ENCODE assay signal across 8 cellular contexts in genomic region chr12:109946505-109946904, GRCh38. TPM values are rescaled to one million over a fixed set of nuclear protein-coding genes. Genes with fewer than 3 reads are reported as not detected.
DNase-seq lines count a peak whose midpoint lies in the region; ATAC-seq and TF ChIP-seq lines count a peak whose summit lies in the region.
"Had no signal": no experiment of that assay in that cellular context is flagged by ENCODE, and none has a peak within 500 bp of the region (broad histone marks: within the 10 kb centered on the region; RNA-seq: fewer than 3 reads in every experiment).

No MANE protein-coding gene starts in this region.

- H3K27me3 ChIP-seq in IMR-90 (ENCODE audit: control insufficient read depth, insufficient read depth, low read length) (no peaks in the 10 kb centered on the region), iPS-18a (ENCODE audit: control insufficient read depth, insufficient read depth, low read length) (no peaks in the 10 kb centered on the region), spleen (replicated peaks in 1 of 7) (no peaks in the 10 kb centered on the region)

- H3K36me3 Mint-ChIP-seq in activated naive CD8-positive, alpha-beta T cell treated with anti-CD3 and anti-CD28 coated beads for 36 hours: peaks cover 19% of the 10 kb centered on the region

- no peaks in the 10 kb centered on the region for H3K9me3 Mint-ChIP-seq in activated naive CD8-positive, alpha-beta T cell treated with anti-CD3 and anti-CD28 coated beads for 36 hours

- peak overlapping the region; percentile 48 for H2AK9ac ChIP-seq in IMR-90 (replicated peaks; ENCODE audit: low read depth, low read length, poor library complexity)

- no peak for TF ChIP-seq RAD21 in IMR-90 (IDR thresholded peaks at IDR 0.05; ENCODE audit: low read length)

- H2BK120ac ChIP-seq in IMR-90 (ENCODE audit: low read depth, low read length): peak overlapping the region; percentile 92

- H3K56ac ChIP-seq in IMR-90 (ENCODE audit: extremely low read depth, insufficient read depth, low read length): peak overlapping the region; percentile 29; the same call in 1 of the 2 replicates

- peak overlapping the region; percentile 95 for H2AK5ac ChIP-seq in IMR-90 (ENCODE audit: low read depth, low read length)

- in situ Hi-C loops in IMR-90 (cut with MboI; ENCODE audit: low sequenced_read_pairs): no loop called here

- no peak overlapping the region for H3K9ac ChIP-seq in IMR-90 (ENCODE audit: low read depth, low read length)
- H3K9ac ChIP-seq in iPS-18a (ENCODE audit: low read length): peak overlapping the region; percentile 16

- peaks cover 2% of the 10 kb centered on the region; the same call in 1 of the 2 replicates for H4K20me1 ChIP-seq in IMR-90 (ENCODE audit: insufficient read depth, low read length)

- H2BK15ac ChIP-seq in IMR-90 (ENCODE audit: low read depth, low read length): peak overlapping the region; percentile 97; the same call in 2 of the 3 replicates

- intact Hi-C loops in IMR-90 (cut with micrococcal nuclease) (loop anchor here (5.0 kb wide), 1 partner anchor 51 kb away; the partner anchor contains the start of genes ANKRD13A and GIT2), spleen (cut with DNase I; ENCODE audit: low total_unique reads) (no loop called here)

- peak overlapping the region; percentile 83; the same call in 1 of the 2 replicates for H3K23ac ChIP-seq in IMR-90 (ENCODE audit: low read depth, low read length)

- peak; percentile 10; the same call in 1 of the 2 replicates for ATAC-seq in IMR-90 (ENCODE audit: low read depth)

- H3K27ac ChIP-seq in IMR-90 (ENCODE audit: insufficient read depth, low read length) (peak overlapping the region; percentile 79), iPS-18a (ENCODE audit: low read length) (peak overlapping the region; percentile 24), spleen (peak overlapping the region in 7 of 8 donors; percentile 41 to 76 (median 64))

- H2AFZ ChIP-seq in IMR-90 (replicated peaks; ENCODE audit: low read length, poor library complexity): no peak overlapping the region

- POLR2A ChIA-PET in IMR-90 (lab: Charles Lee; ENCODE audit: unreplicated experiment): no interaction called here

- H3K79me1 ChIP-seq in IMR-90 (ENCODE audit: low read depth in 1 of 2, low read length in 2 of 2): peaks cover 31 to 58% of the 10 kb centered on the region in 2 experiments

- H3K4ac ChIP-seq in IMR-90 (ENCODE audit: low read depth, low read length): peak overlapping the region; percentile 88

- no TSS peak for BruUV-seq in IMR-90 (replicated peaks; lab: Mats Ljungman, UMichigan)

- H2BK20ac ChIP-seq in IMR-90 (ENCODE audit: low read depth, low read length): peak overlapping the region; percentile 73; the same call in 1 of the 2 replicates

- H3K9me3 ChIP-seq in IMR-90 (ENCODE audit: control insufficient read depth, insufficient read depth, low read length) (no peaks in the 10 kb centered on the region), iPS-18a (ENCODE audit: control insufficient read depth, low read depth, low read length) (no peaks in the 10 kb centered on the region), spleen (no peaks in the 10 kb centered on the region)

- CTCF ChIA-PET in IMR-90 (lab: Yijun Ruan, JAX): no interaction called here

- DNase-seq in IMR-90 (peak; percentile 65), spleen (no peak), pons (ENCODE audit: low spot score) (no peak), SKM-1 treated with dmso at 0.1 percent for 144 hours (lab: John Stamatoyannopoulos, UW; ENCODE audit: unreplicated experiment) (no peak), hepatic stellate cell (ENCODE audit: low spot score) (no peak)
- DNase-seq in activated naive CD8-positive, alpha-beta T cell treated with anti-CD3 and anti-CD28 coated beads for 36 hours: no peak
- DNase-seq: stimulated activated naive CD4-positive, alpha-beta T cell treated with Interleukin-2 at 50 U/mL for 16 hours had no signal

- H3K9me1 ChIP-seq in IMR-90 (ENCODE audit: insufficient read depth, low read length): peaks cover 24% of the 10 kb centered on the region

- H3K36me3 ChIP-seq in IMR-90 (ENCODE audit: control insufficient read depth, insufficient read depth, low read length) (peaks cover 15% of the 10 kb centered on the region), iPS-18a (ENCODE audit: control insufficient read depth, low read depth, low read length) (peaks cover 17% of the 10 kb centered on the region), spleen (peaks cover 4 to 100% (median 48%) of the 10 kb centered on the region in 6 donors)

- no peaks in the 10 kb centered on the region for H3K27me3 Mint-ChIP-seq in activated naive CD8-positive, alpha-beta T cell treated with anti-CD3 and anti-CD28 coated beads for 36 hours

- peak overlapping the region; percentile 56 for H3K14ac ChIP-seq in IMR-90 (replicated peaks; ENCODE audit: low read depth, low read length)

- no peak overlapping the region for H3K4me3 Mint-ChIP-seq in activated naive CD8-positive, alpha-beta T cell treated with anti-CD3 and anti-CD28 coated beads for 36 hours

- TF ChIP-seq CTCF in IMR-90 (conservative IDR thresholded peaks at IDR 0.05; ENCODE audit: low read depth, low read length) (no peak), spleen (IDR thresholded peaks at IDR 0.05 in 8 of 11, conservative IDR thresholded peaks at IDR 0.05 in 3 of 11) (no peak)

- H3K4me1 ChIP-seq in IMR-90 (ENCODE audit: control insufficient read depth, insufficient read depth, low read length) (peaks cover 42% of the 10 kb centered on the region), iPS-18a (ENCODE audit: control insufficient read depth, low read depth, low read length) (peaks cover 25% of the 10 kb centered on the region), spleen (peaks cover 25 to 70% (median 53%) of the 10 kb centered on the region in 6 donors)

- H3K4me2 ChIP-seq in IMR-90 (ENCODE audit: low read depth, low read length): no peak overlapping the region

- H3K4me3 ChIP-seq in IMR-90 (ENCODE audit: insufficient read depth, low read depth, low read length) (no peak overlapping the region), iPS-18a (ENCODE audit: low read length) (no peak overlapping the region), spleen (no peak overlapping the region)

- H3K27ac Mint-ChIP-seq in activated naive CD8-positive, alpha-beta T cell treated with anti-CD3 and anti-CD28 coated beads for 36 hours: peak overlapping the region; percentile 81

- peak overlapping the region; percentile 69; the same call in 1 of the 2 replicates for H3K18ac ChIP-seq in IMR-90 (ENCODE audit: low read depth, low read length)

- H4K5ac ChIP-seq in IMR-90 (ENCODE audit: low read depth, low read length): peak overlapping the region; percentile 82

- WGBS in IMR-90 (ENCODE audit: extremely low coverage in 2 of 2, insufficient read length in 1 of 2), 2 experiments: no CpG with 5 or more reads among the region's 5 CpGs
- 11 to 26% (median 17%) methylated on average over 5 of the region's 5 CpGs for WGBS in spleen, 5 donors

- H4K91ac ChIP-seq in IMR-90 (ENCODE audit: insufficient read depth, low read depth, low read length): peak overlapping the region; percentile 86

- dilution Hi-C loops in IMR-90 (cut with HindIII; ENCODE audit: low sequenced_read_pairs, unreplicated experiment): no loop called here

- peak overlapping the region; percentile 80 to 83; a peak in 3 of 4 replicates for H4K8ac ChIP-seq in IMR-90 (ENCODE audit: low read depth in 2 of 2, low read length in 2 of 2)

- peaks cover 24% of the 10 kb centered on the region for H3K4me1 Mint-ChIP-seq in activated naive CD8-positive, alpha-beta T cell treated with anti-CD3 and anti-CD28 coated beads for 36 hours

- TF ChIP-seq POLR2A in IMR-90 (IDR thresholded peaks at IDR 0.05; ENCODE audit: low read depth, low read length) (no peak), spleen (IDR thresholded peaks at IDR 0.05) (no peak)

- H2BK5ac ChIP-seq in IMR-90 (ENCODE audit: low read depth, low read length, poor library complexity, severe bottlenecking): peak overlapping the region; percentile 99

TF ChIP-seq in IMR-90, 13 proteins besides CTCF, POLR2A, EP300 and RAD21:
- no peak for TF ChIP-seq ELK1 (IDR thresholded peaks at IDR 0.05; ENCODE audit: borderline replicate concordance, low read depth, low read length)

RNA-seq across cellular contexts. Expression of gene TCHP, which starts 46.4 kb away (rescaled TPM):
- 6.1 and 11.4 TPM in 2 replicates for total RNA-seq in IMR-90 (2012; rRNA removed)
- 10.9 and 13.4 TPM in 2 replicates for polyA plus RNA-seq in IMR-90 (2012; rRNA removed)
- polyA plus RNA-seq in IMR-90 (2012; cell fraction: cytosol; rRNA removed): 9.3 and 11.2 TPM in 2 replicates
- polyA plus RNA-seq in IMR-90 (2012; cell fraction: nucleus; rRNA removed; ENCODE audit: low replicate concordance): 40.1 and 40.5 TPM in 2 replicates
- 10 to 100 TPM; 22.9 to 24.9 TPM for total RNA-seq in activated naive CD8-positive, alpha-beta T cell treated with anti-CD3 and anti-CD28 coated beads for 36 hours
- total RNA-seq in spleen: 10 to 100 TPM; 21.8 to 35.9 (median 29.0) TPM
- polyA plus RNA-seq in spleen: 10 to 100 TPM in 1 of 3 donors, 1 to 10 TPM in 2; 7.3 to 12.5 (median 7.6) TPM

RNA-seq across cellular contexts. Expression of gene GIT2, which starts 49.7 kb away (rescaled TPM):
- total RNA-seq in IMR-90 (2012; rRNA removed): 60.5 and 71.9 TPM in 2 replicates
- 43.0 and 48.0 TPM in 2 replicates for polyA plus RNA-seq in IMR-90 (2012; rRNA removed)
- 20.8 and 21.1 TPM in 2 replicates for polyA plus RNA-seq in IMR-90 (2012; cell fraction: cytosol; rRNA removed)
- polyA plus RNA-seq in IMR-90 (2012; cell fraction: nucleus; rRNA removed; ENCODE audit: low replicate concordance): 42.7 and 138 TPM in 2 replicates
- total RNA-seq in activated naive CD8-positive, alpha-beta T cell treated with anti-CD3 and anti-CD28 coated beads for 36 hours: 10 to 100 TPM; 50.6 to 51.0 TPM
- 100 to 1,000 TPM; 101 to 169 (median 129) TPM for total RNA-seq in spleen
- polyA plus RNA-seq in spleen: 10 to 100 TPM; 26.5 to 35.5 (median 32.0) TPM

RNA-seq across cellular contexts. Expression of gene ANKRD13A, which starts 52.7 kb away (rescaled TPM):
- 364 and 449 TPM in 2 replicates for total RNA-seq in IMR-90 (2012; rRNA removed)
- 299 and 308 TPM in 2 replicates for polyA plus RNA-seq in IMR-90 (2012; rRNA removed)
- 51.0 and 243 TPM in 2 replicates for polyA plus RNA-seq in IMR-90 (2012; cell fraction: cytosol; rRNA removed)
- 516 and 695 TPM in 2 replicates for polyA plus RNA-seq in IMR-90 (2012; cell fraction: nucleus; rRNA removed; ENCODE audit: low replicate concordance)
- 10 to 100 TPM; 36.8 to 43.6 TPM for total RNA-seq in activated naive CD8-positive, alpha-beta T cell treated with anti-CD3 and anti-CD28 coated beads for 36 hours
- total RNA-seq in spleen: 100 to 1,000 TPM in 4 of 7 donors, 10 to 100 TPM in 3; 88.0 to 134 (median 110) TPM
- polyA plus RNA-seq in spleen: 10 to 100 TPM; 32.9 to 46.8 (median 46.6) TPM

Comparison
In these comparisons a context has a peak if more than half of its experiments do, and no peak if none do; other contexts are left out.
1. H3K27ac ChIP-seq: peak in every context shown above with its lines; median percentile 79 in IMR-90; 64 in spleen; 24 in iPS-18a.